Comparison of ENCODE assay signal across 17 cellular contexts in genomic region chr3:49669352-49669751, GRCh38. TPM values are rescaled to one million over a fixed set of nuclear protein-coding genes. Genes with fewer than 3 reads are reported as not detected.
DNase-seq lines count a peak whose midpoint lies in the region; ATAC-seq, FAIRE-seq and TF ChIP-seq lines count a peak whose summit lies in the region.
"Had no signal": no experiment of that assay in that cellular context is flagged by ENCODE, and none has a peak within 500 bp of the region (broad histone marks: within the 10 kb centered on the region; RNA-seq: fewer than 3 reads in every experiment).

No MANE protein-coding gene starts in this region.

- no peak overlapping the region for H4K12ac ChIP-seq in trophoblast cell (ENCODE audit: low read depth, low read length)

- TF ChIP-seq CTCF in HCT116 (IDR thresholded peaks at IDR 0.05 in 2 of 3, conservative IDR thresholded peaks at IDR 0.05 in 1 of 3; ENCODE audit: borderline replicate concordance in 1 of 3, insufficient read depth in 1 of 3, low read depth in 2 of 3, low read length in 2 of 3): no peak
- no peak for TF ChIP-seq CTCF in RWPE2 (IDR thresholded peaks at IDR 0.05; ENCODE audit: poor library complexity, severe bottlenecking)
- no peak for TF ChIP-seq CTCF in liver (IDR thresholded peaks at IDR 0.05; ENCODE audit: low read depth, low read length, missing input control)
- no peak for TF ChIP-seq CTCF in esophagus squamous epithelium (IDR thresholded peaks at IDR 0.05)

- no peak overlapping the region for H4K91ac ChIP-seq in trophoblast cell (ENCODE audit: low read depth, low read length)

- no TSS peak for BruUV-seq in HCT116 (replicated peaks; lab: Mats Ljungman, UMichigan)

- H3K4me2 ChIP-seq in HCT116 (ENCODE audit: low read length) (peak overlapping the region; percentile 34), trophoblast cell (ENCODE audit: low read length) (peak overlapping the region; percentile 52)
- H3K4me2 ChIP-seq: GM23338 had no signal

- POLR2A ChIA-PET in HCT116 (lab: Charles Lee): interaction anchor here (1.5 kb wide), 1 partner anchor 129 kb away, joined by 5 read pairs; no protein-coding TSS in a partner anchor

- peak overlapping the region; percentile 4 for H3K14ac ChIP-seq in trophoblast cell (ENCODE audit: low read length)

- H2BK120ac ChIP-seq in trophoblast cell (ENCODE audit: insufficient read depth, low read length, poor library complexity): no peak overlapping the region

- no peak for FAIRE-seq in frontal cortex (lab: Jason Lieb, UNC)
- FAIRE-seq: GM12878, GM18507 had no signal

- no peak overlapping the region for H2BK12ac ChIP-seq in trophoblast cell (ENCODE audit: low read length)

- RAD21 ChIA-PET in HCT116 (lab: Charles Lee; ENCODE audit: low non-redundant PET in 1 of 2, low total read pairs in 2 of 2, uncharacterized antibody in 2 of 2, unreplicated experiment in 2 of 2): interaction anchor here (1.1 to 2.1 kb wide), 2 partner anchors 129 to 130 kb away, joined by 3 to 7 read pairs; no protein-coding TSS in a partner anchor

- no peak overlapping the region for H3K23ac ChIP-seq in trophoblast cell (ENCODE audit: low read length)

- H3K4me1 ChIP-seq in HCT116 (ENCODE audit: control insufficient read depth in 1 of 2, insufficient read depth in 2 of 2, low read length in 2 of 2) (peaks cover 6 to 42% of the 10 kb centered on the region in 2 experiments; a peak in 3 of 4 replicates), RWPE2 (ENCODE audit: insufficient read depth, poor library complexity, severe bottlenecking) (peaks cover 16% of the 10 kb centered on the region), liver (ENCODE audit: control insufficient read depth in 4 of 4, insufficient read depth in 4 of 4, low read length in 3 of 4) (peaks cover 52 to 84% (median 72%) of the 10 kb centered on the region in 4 donors), trophoblast cell (ENCODE audit: control insufficient read depth in 1 of 2, insufficient read depth in 2 of 2, low read length in 2 of 2) (peaks cover 17 to 19% of the 10 kb centered on the region in 2 experiments), esophagus squamous epithelium (peaks cover 5 to 25% (median 9%) of the 10 kb centered on the region in 3 donors)

- no peak overlapping the region for H3K9ac ChIP-seq in HCT116 (ENCODE audit: low read length)
- no peak overlapping the region for H3K9ac ChIP-seq in liver (ENCODE audit: low read depth in 1 of 2, low read length in 2 of 2)
- H3K9ac ChIP-seq in trophoblast cell (ENCODE audit: low read length): no peak overlapping the region

- H3K4me3 ChIP-seq in HCT116 (replicated peaks in 1 of 2; ENCODE audit: low read depth in 1 of 2, low read length in 2 of 2): no peak overlapping the region
- H3K4me3 ChIP-seq in RWPE2 (ENCODE audit: severe bottlenecking): no peak overlapping the region
- no peak overlapping the region for H3K4me3 ChIP-seq in liver (ENCODE audit: low read depth in 1 of 3, low read length in 3 of 3)
- H3K4me3 ChIP-seq in trophoblast cell (ENCODE audit: low read depth, low read length): no peak overlapping the region
- H3K4me3 ChIP-seq in esophagus squamous epithelium: no peak overlapping the region
- H3K4me3 ChIP-seq: BLaER1 treated with 17β-estradiol and CSF1 and Interleukin-3, amounts not matched to agents 10 nM and 100 nM; GM12878; GM23338 had no signal

- H3K79me2 ChIP-seq in HCT116 (ENCODE audit: insufficient read depth, low read length) (peaks cover 2% of the 10 kb centered on the region; the same call in 1 of the 2 replicates), trophoblast cell (ENCODE audit: control insufficient read depth, insufficient read depth, low read length, poor library complexity) (peaks cover 7% of the 10 kb centered on the region)

- H3K27ac ChIP-seq in HCT116 (ENCODE audit: low read depth, low read length): no peak overlapping the region
- peak overlapping the region; percentile 38 for H3K27ac ChIP-seq in RWPE2 (ENCODE audit: poor library complexity, severe bottlenecking)
- H3K27ac ChIP-seq in liver (ENCODE audit: low read depth in 1 of 2, low read length in 2 of 2): peak overlapping the region; percentile 53 to 59
- H3K27ac ChIP-seq in trophoblast cell (ENCODE audit: low read depth, low read length): peak overlapping the region; percentile 12
- no peak overlapping the region for H3K27ac ChIP-seq in esophagus squamous epithelium
- H3K27ac ChIP-seq: BLaER1 treated with 17β-estradiol and CSF1 and Interleukin-3, amounts not matched to agents 10 nM and 100 nM; HL-60 had no signal

- WGBS in liver: 76% methylated on average over 3 of the region's 3 CpGs
- no CpG with 5 or more reads among the region's 3 CpGs for WGBS in trophoblast cell (ENCODE audit: extremely low coverage, insufficient coverage, insufficient read length)
- 33 to 67% methylated on average over 1 of the region's 3 CpGs for WGBS in esophagus squamous epithelium, 2 donors

- no peak for TF ChIP-seq RAD21 in HCT116 (IDR thresholded peaks at IDR 0.05; ENCODE audit: low read depth)
- TF ChIP-seq RAD21 in liver (IDR thresholded peaks at IDR 0.05): no peak

- TF ChIP-seq POLR2A in HCT116 (IDR thresholded peaks at IDR 0.05; ENCODE audit: borderline replicate concordance, extremely low read depth, insufficient read depth, insufficient read length) (no peak), esophagus squamous epithelium (IDR thresholded peaks at IDR 0.05) (no peak)

- H3K36me3 ChIP-seq in HCT116 (ENCODE audit: control insufficient read depth in 1 of 2, insufficient read depth in 2 of 2, low read length in 2 of 2) (no peaks in the 10 kb centered on the region), RWPE2 (ENCODE audit: low read depth) (no peaks in the 10 kb centered on the region), liver (ENCODE audit: control insufficient read depth in 4 of 4, insufficient read depth in 3 of 4, low read depth in 1 of 4, low read length in 3 of 4) (no peaks in the 10 kb centered on the region), trophoblast cell (ENCODE audit: control insufficient read depth in 1 of 2, insufficient read depth in 2 of 2, low read length in 2 of 2) (no peaks in the 10 kb centered on the region), esophagus squamous epithelium (no peaks in the 10 kb centered on the region)
- H3K36me3 ChIP-seq: BLaER1 treated with 17β-estradiol and CSF1 and Interleukin-3, amounts not matched to agents 10 nM and 100 nM had no signal

- H3K79me1 ChIP-seq in trophoblast cell (ENCODE audit: low read length): peaks cover 15% of the 10 kb centered on the region

- no peaks in the 10 kb centered on the region for H4K20me1 ChIP-seq in HCT116 (ENCODE audit: insufficient read depth)

- CTCF ChIA-PET in HCT116 (lab: Charles Lee): interaction anchor here (2.1 kb wide), 1 partner anchor 130 kb away, joined by 18 read pairs; no protein-coding TSS in a partner anchor

- no peak overlapping the region for H3K4ac ChIP-seq in trophoblast cell (ENCODE audit: low read depth, low read length)

- intact Hi-C loops in HCT116 (cut with micrococcal nuclease) (no loop called here), esophagus squamous epithelium (cut with DNase I) (no loop called here)

- H3K9me2 ChIP-seq in HCT116 (ENCODE audit: insufficient read depth): no peaks in the 10 kb centered on the region

- H3K27me3 ChIP-seq in HCT116 (ENCODE audit: insufficient read depth, low read length): no peaks in the 10 kb centered on the region
- H3K27me3 ChIP-seq in RWPE2 (ENCODE audit: insufficient read depth, poor library complexity, severe bottlenecking): no peaks in the 10 kb centered on the region
- no peaks in the 10 kb centered on the region for H3K27me3 ChIP-seq in liver (ENCODE audit: control insufficient read depth in 4 of 4, insufficient read depth in 4 of 4, low read length in 3 of 4)
- H3K27me3 ChIP-seq in trophoblast cell (ENCODE audit: insufficient read depth, low read length): no peaks in the 10 kb centered on the region
- peaks cover 0 to 30% (median 0%) of the 10 kb centered on the region in 4 donors for H3K27me3 ChIP-seq in esophagus squamous epithelium
- H3K27me3 ChIP-seq: BLaER1 treated with 17β-estradiol and CSF1 and Interleukin-3, amounts not matched to agents 10 nM and 100 nM had no signal

- ATAC-seq in HCT116 (no peak), RWPE2 (ENCODE audit: low read depth) (no peak), GM19452 (IDR thresholded peaks at IDR 0.05; ENCODE audit: unreplicated experiment) (no peak)
- ATAC-seq: GM12878, GM23338 had no signal

- H3K18ac ChIP-seq in trophoblast cell (ENCODE audit: low read length): no peak overlapping the region

- H3K9me3 ChIP-seq in HCT116 (ENCODE audit: control insufficient read depth in 1 of 2, insufficient read depth in 1 of 2, low read depth in 1 of 2, low read length in 2 of 2): no peaks in the 10 kb centered on the region
- no peaks in the 10 kb centered on the region for H3K9me3 ChIP-seq in RWPE2 (ENCODE audit: severe bottlenecking)
- H3K9me3 ChIP-seq in liver (ENCODE audit: control insufficient read depth in 4 of 4, low read length in 3 of 4): no peaks in the 10 kb centered on the region
- no peaks in the 10 kb centered on the region for H3K9me3 ChIP-seq in trophoblast cell (ENCODE audit: insufficient read depth, low read depth, low read length)
- no peaks in the 10 kb centered on the region for H3K9me3 ChIP-seq in esophagus squamous epithelium

- H2AK5ac ChIP-seq in trophoblast cell (ENCODE audit: low read length): no peak overlapping the region

- no peak overlapping the region for H2BK5ac ChIP-seq in trophoblast cell (ENCODE audit: low read depth, low read length, poor library complexity)

- H4K8ac ChIP-seq in trophoblast cell (ENCODE audit: low read depth, low read length): no peak overlapping the region

- H2AFZ ChIP-seq in HCT116 (ENCODE audit: low read depth, low read length, poor library complexity, severe bottlenecking) (no peak overlapping the region), trophoblast cell (ENCODE audit: insufficient read depth, low read length, poor library complexity) (no peak overlapping the region)
- H2AFZ ChIP-seq: GM23338 had no signal

- DNase-seq in HCT116 (ENCODE audit: low read depth, low spot score) (no peak), RWPE2 (ENCODE audit: low spot score) (no peak), trophoblast cell (no peak), frontal cortex (ENCODE audit: low spot score in 2 of 2) (no peak), EL (no peak), esophagus squamous epithelium (lab: John Stamatoyannopoulos, UW) (no peak)
- DNase-seq: 8988T; CD4-positive, CD25-positive, alpha-beta regulatory T cell; DMS 273 treated with DMSO at 0.1 percent for 48 hours; H9 had no signal

RNA-seq across cellular contexts. Expression of gene APEH, which starts 4.8 kb away (rescaled TPM):
- 246 TPM for total RNA-seq in HCT116 (2021; ENCODE audit: unreplicated experiment)
- 185 and 207 TPM in 2 replicates for polyA plus RNA-seq in HCT116 (2012)
- total RNA-seq in liver: 10 to 100 TPM; 91.3 to 94.1 TPM
- polyA plus RNA-seq in liver: 10 to 100 TPM; 65.1 to 83.8 TPM
- polyA plus RNA-seq in trophoblast cell (2013): 54.4 and 54.8 TPM in 2 replicates
- total RNA-seq in frontal cortex: 66.0 TPM
- 100 to 1,000 TPM in 1 of 4 donors, 10 to 100 TPM in 3; 60.7 to 102 (median 89.4) TPM for total RNA-seq in esophagus squamous epithelium

RNA-seq across cellular contexts. Expression of gene MST1, which starts 19.9 kb away (rescaled TPM):
- total RNA-seq in HCT116 (2021; ENCODE audit: unreplicated experiment) (15.4 TPM), liver (100 to 1,000 TPM; 262 to 551 TPM), frontal cortex (6.9 TPM), esophagus squamous epithelium (10 to 100 TPM in 1 of 4 donors, 1 to 10 TPM in 3; 2.3 to 12.2 (median 2.7) TPM)
- polyA plus RNA-seq in HCT116 (2012): 11.6 and 11.8 TPM in 2 replicates
- polyA plus RNA-seq in liver: 100 to 1,000 TPM; 509 to 634 TPM
- polyA plus RNA-seq in trophoblast cell (2013): 14.1 and 16.4 TPM in 2 replicates

RNA-seq across cellular contexts. Expression of gene RNF123, which starts 20.0 kb away (rescaled TPM):
- total RNA-seq in HCT116 (2021; ENCODE audit: unreplicated experiment): 71.9 TPM
- polyA plus RNA-seq in HCT116 (2012): 49.7 and 51.5 TPM in 2 replicates
- total RNA-seq in liver: 100 to 1,000 TPM in 1 of 2 donors, 10 to 100 TPM in 1; 44.0 to 104 TPM
- 10 to 100 TPM; 34.3 to 36.4 TPM for polyA plus RNA-seq in liver
- polyA plus RNA-seq in trophoblast cell (2013): 23.4 and 24.3 TPM in 2 replicates
- 25.3 TPM for total RNA-seq in frontal cortex
- total RNA-seq in esophagus squamous epithelium: 10 to 100 TPM; 14.7 to 21.8 (median 15.8) TPM

RNA-seq across cellular contexts. Expression of gene AMIGO3, which starts 50.1 kb away (rescaled TPM):
- total RNA-seq in HCT116 (2021; ENCODE audit: unreplicated experiment) (0.32 TPM), liver (not detected), frontal cortex (not detected), esophagus squamous epithelium (1 to 10 TPM in 2 of 4 donors, not detected in 2; 1.3 to 2.2 TPM)
- polyA plus RNA-seq in HCT116 (2012): 1.1 and 1.3 TPM in 2 replicates
- 1 to 10 TPM in 1 of 2 donors, under 1 TPM in 1; 0.11 to 1.1 TPM for polyA plus RNA-seq in liver
- 4.6 and 4.9 TPM in 2 replicates for polyA plus RNA-seq in trophoblast cell (2013)
- total RNA-seq: CD4-positive, CD25-positive, alpha-beta regulatory T cell had no signal

RNA-seq across cellular contexts. Expression of gene GMPPB, which starts 54.4 kb away (rescaled TPM):
- total RNA-seq in HCT116 (2021; ENCODE audit: unreplicated experiment) (24.1 TPM), liver (10 to 100 TPM; 12.6 to 57.7 TPM), frontal cortex (9.4 TPM), esophagus squamous epithelium (10 to 100 TPM; 17.7 to 49.7 (median 33.8) TPM)
- polyA plus RNA-seq in HCT116 (2012): 18.6 and 26.6 TPM in 2 replicates
- polyA plus RNA-seq in liver: 10 to 100 TPM; 13.4 to 57.8 TPM
- 39.9 and 42.9 TPM in 2 replicates for polyA plus RNA-seq in trophoblast cell (2013)

Comparison
In these comparisons a context has a peak if more than half of its experiments do, and no peak if none do; other contexts are left out.
1. H3K27ac ChIP-seq: peak in RWPE2 (single experiment), liver (2 of 2) and trophoblast cell (single experiment); none in HCT116 (single experiment) and esophagus squamous epithelium (0 of 4).
2. RNA of gene MST1, which starts 19.9 kb away (total RNA-seq): 262 to 551 TPM in liver; 15.4 TPM in HCT116 (single experiment), 6.9 TPM in frontal cortex (single experiment) and 2.3 to 12.2 TPM in esophagus squamous epithelium; every median in the first group is over 10 times any median in the second.